ENCODE assay signal across 17 cellular contexts in the genomic region with DNA sequence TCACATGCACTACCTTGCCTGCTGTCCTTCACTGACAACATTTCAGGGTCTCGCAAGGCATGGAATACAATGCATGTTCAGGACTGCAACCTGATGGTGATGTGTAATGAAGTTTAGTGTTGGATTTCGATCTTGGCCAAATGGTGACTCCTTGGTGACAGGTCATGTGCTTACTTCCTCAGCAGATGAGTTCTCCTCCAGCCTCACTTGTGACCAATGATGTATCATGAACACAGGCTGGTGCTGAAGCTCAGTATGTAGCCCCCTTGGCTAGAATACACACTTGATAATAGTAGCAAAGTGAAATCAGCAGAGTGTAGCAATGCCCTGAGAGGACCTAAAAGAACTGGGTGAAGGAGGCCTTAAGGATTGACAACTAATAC. TPM values are rescaled to one million over a fixed set of nuclear protein-coding genes. Genes with fewer than 3 reads are reported as not detected.
DNase-seq lines count a peak whose midpoint lies in the region; ATAC-seq lines count a peak whose summit lies in the region.
"Had no signal": no experiment of that assay in that cellular context is flagged by ENCODE, and none has a peak within 500 bp of the region (broad histone marks: within the 10 kb centered on the region; RNA-seq: fewer than 3 reads in every experiment).

No MANE protein-coding gene starts in this region.

- CTCF ChIA-PET in naive thymus-derived CD4-positive, alpha-beta T cell (lab: Charles Lee): interaction anchor here (0.6 to 3.7 kb wide), 4 partner anchors 7 to 915 kb away, joined by 3 to 36 read pairs (median 7); a partner anchor contains a TSS

- H3K4me3 Mint-ChIP-seq in naive thymus-derived CD4-positive, alpha-beta T cell: no peak overlapping the region
- H3K4me3 Mint-ChIP-seq: activated CD4-positive, alpha-beta T cell treated with anti-CD3 and anti-CD28 coated beads, Interleukin-2, amount 10 ng/mL, durations not matched to agents 7 days and 5 days; activated naive CD8-positive, alpha-beta T cell treated with anti-CD3 and anti-CD28 coated beads for 36 hours; activated T-helper 1 cell treated with anti-CD3 and anti-CD28 coated beads, Interleukin-12 subunit alpha, Interleukin-12 subunit beta, Interleukin-2, Interleukin-4 antibody, amounts not matched to agents 30 ng/mL and 10 ng/mL and 1 ng/mL, durations not matched to agents 14 hours and 24 hours and 36 hours; central memory CD8-positive, alpha-beta T cell had no signal

- H3K4me3 ChIP-seq in Karpas-422 (ENCODE audit: low read length): no peak overlapping the region
- no peak overlapping the region for H3K4me3 ChIP-seq in adipocyte (ENCODE audit: low read length)
- H3K4me3 ChIP-seq in naive thymus-derived CD4-positive, alpha-beta T cell (ENCODE audit: low read length): no peak overlapping the region
- no peak overlapping the region for H3K4me3 ChIP-seq in H7 (ENCODE audit: insufficient read depth, low read depth, low read length)
- H3K4me3 ChIP-seq: ovary, smooth muscle cell, upper lobe of left lung had no signal

- H3K4me1 ChIP-seq in Karpas-422 (ENCODE audit: low read length): peaks cover 33% of the 10 kb centered on the region
- peaks cover 49% of the 10 kb centered on the region for H3K4me1 ChIP-seq in adipocyte (ENCODE audit: control insufficient read depth, insufficient read depth, low read length)
- H3K4me1 ChIP-seq in naive thymus-derived CD4-positive, alpha-beta T cell (ENCODE audit: control insufficient read depth in 2 of 2, insufficient read depth in 2 of 2, low read length in 2 of 2): peaks cover 14% of the 10 kb centered on the region in 2 donors
- H3K4me1 ChIP-seq: BE2C had no signal

- H3K27ac Mint-ChIP-seq in naive thymus-derived CD4-positive, alpha-beta T cell: peak overlapping the region in 5 of 9 donors; percentile 6 to 44 (median 9)
- H3K27ac Mint-ChIP-seq: activated naive CD8-positive, alpha-beta T cell treated with anti-CD3 and anti-CD28 coated beads for 36 hours; activated T-helper 1 cell treated with anti-CD3 and anti-CD28 coated beads, Interleukin-12 subunit alpha, Interleukin-12 subunit beta, Interleukin-2, Interleukin-4 antibody, amounts not matched to agents 30 ng/mL and 10 ng/mL and 1 ng/mL, durations not matched to agents 14 hours and 24 hours and 36 hours had no signal

- no peak overlapping the region for H3K27ac ChIP-seq in Karpas-422 (ENCODE audit: low read length)
- H3K27ac ChIP-seq in naive thymus-derived CD4-positive, alpha-beta T cell (ENCODE audit: low read depth, low read length): no peak overlapping the region
- H3K27ac ChIP-seq: ovary had no signal

- H3K4me1 Mint-ChIP-seq in naive thymus-derived CD4-positive, alpha-beta T cell: peaks cover 13 to 35% (median 24%) of the 10 kb centered on the region in 7 donors

- no peak overlapping the region for H2AFZ ChIP-seq in Karpas-422 (ENCODE audit: low read length)

- no peaks in the 10 kb centered on the region for H3K36me3 Mint-ChIP-seq in naive thymus-derived CD4-positive, alpha-beta T cell

- H3K9me2 ChIP-seq in Karpas-422 (replicated peaks; ENCODE audit: insufficient read depth, low read length): no peaks in the 10 kb centered on the region

- intact Hi-C loops in naive thymus-derived CD4-positive, alpha-beta T cell (cut with micrococcal nuclease): loop anchor here (1.0 to 10.0 kb wide), 19 partner anchors 45 to 1313 kb away; a partner anchor contains a TSS

- no peaks in the 10 kb centered on the region for H3K9me3 Mint-ChIP-seq in naive thymus-derived CD4-positive, alpha-beta T cell
- H3K9me3 Mint-ChIP-seq: activated CD4-positive, alpha-beta T cell treated with anti-CD3 and anti-CD28 coated beads, Interleukin-2, amount 10 ng/mL, durations not matched to agents 7 days and 5 days; activated naive CD8-positive, alpha-beta T cell treated with anti-CD3 and anti-CD28 coated beads for 36 hours; activated T-helper 1 cell treated with anti-CD3 and anti-CD28 coated beads, Interleukin-12 subunit alpha, Interleukin-12 subunit beta, Interleukin-2, Interleukin-4 antibody, amounts not matched to agents 30 ng/mL and 10 ng/mL and 1 ng/mL, durations not matched to agents 14 hours and 24 hours and 36 hours; central memory CD8-positive, alpha-beta T cell had no signal

- no peaks in the 10 kb centered on the region for H4K20me1 ChIP-seq in Karpas-422 (ENCODE audit: insufficient read depth, low read depth, low read length)

- H3K9ac ChIP-seq in Karpas-422 (ENCODE audit: low read length) (0 out of 2 replicates have a peak overlapping the region, but pooled peaks have one; percentile 19), adipocyte (ENCODE audit: low read length) (peak overlapping the region; percentile 70)

- H3K9me3 ChIP-seq in Karpas-422 (ENCODE audit: low read length): no peaks in the 10 kb centered on the region
- no peaks in the 10 kb centered on the region for H3K9me3 ChIP-seq in adipocyte (ENCODE audit: control insufficient read depth, low read length)
- no peaks in the 10 kb centered on the region for H3K9me3 ChIP-seq in naive thymus-derived CD4-positive, alpha-beta T cell (ENCODE audit: control insufficient read depth in 2 of 3, low read length in 3 of 3)
- H3K9me3 ChIP-seq: BE2C, ovary, upper lobe of left lung had no signal

- H3K27me3 ChIP-seq in Karpas-422 (ENCODE audit: low read length) (no peaks in the 10 kb centered on the region), adipocyte (replicated peaks; ENCODE audit: control insufficient read depth, insufficient read depth, low read length) (no peaks in the 10 kb centered on the region), H7 (ENCODE audit: control insufficient read depth, insufficient read depth, low read length) (no peaks in the 10 kb centered on the region)
- no peaks in the 10 kb centered on the region for H3K27me3 ChIP-seq in naive thymus-derived CD4-positive, alpha-beta T cell (ENCODE audit: control insufficient read depth in 2 of 2, insufficient read depth in 2 of 2, low read length in 2 of 2)
- H3K27me3 ChIP-seq: BE2C, dorsolateral prefrontal cortex, ovary, upper lobe of left lung had no signal

- no peak for ATAC-seq in naive thymus-derived CD4-positive, alpha-beta T cell
- ATAC-seq in GM19467 (IDR thresholded peaks at IDR 0.05; ENCODE audit: unreplicated experiment): no peak
- no peak for ATAC-seq in HG02763 (IDR thresholded peaks at IDR 0.05; ENCODE audit: unreplicated experiment)

- DNase-seq in ELR (ENCODE audit: low read depth) (peak; percentile 61), Karpas-422 (no peak), adipocyte (ENCODE audit: low read depth) (no peak), H7 (no peak), 8988T (no peak)
- no peak for DNase-seq in naive thymus-derived CD4-positive, alpha-beta T cell

- H3K36me3 ChIP-seq in Karpas-422 (ENCODE audit: insufficient read depth, low read length): no peaks in the 10 kb centered on the region
- H3K36me3 ChIP-seq in adipocyte (ENCODE audit: control insufficient read depth, insufficient read depth, low read length, severe bottlenecking): no peaks in the 10 kb centered on the region
- no peaks in the 10 kb centered on the region for H3K36me3 ChIP-seq in naive thymus-derived CD4-positive, alpha-beta T cell (ENCODE audit: control insufficient read depth in 2 of 3, insufficient read depth in 3 of 3, low read length in 3 of 3)
- H3K36me3 ChIP-seq in H7 (replicated peaks; ENCODE audit: control insufficient read depth, insufficient read depth, low read length): no peaks in the 10 kb centered on the region; the same call in 1 of the 2 replicates
- H3K36me3 ChIP-seq: BE2C, ovary, upper lobe of left lung had no signal

- POLR2A ChIA-PET in naive thymus-derived CD4-positive, alpha-beta T cell (lab: Charles Lee): no interaction called here

- H3K79me2 ChIP-seq in Karpas-422 (ENCODE audit: low read length): no peaks in the 10 kb centered on the region

- H3K4me2 ChIP-seq in Karpas-422 (ENCODE audit: low read depth, low read length, poor library complexity, severe bottlenecking): no peak overlapping the region

- H3K27me3 Mint-ChIP-seq in naive thymus-derived CD4-positive, alpha-beta T cell: no peaks in the 10 kb centered on the region
- H3K27me3 Mint-ChIP-seq: activated CD4-positive, alpha-beta T cell treated with anti-CD3 and anti-CD28 coated beads, Interleukin-2, amount 10 ng/mL, durations not matched to agents 7 days and 5 days; activated naive CD8-positive, alpha-beta T cell treated with anti-CD3 and anti-CD28 coated beads for 36 hours; central memory CD8-positive, alpha-beta T cell had no signal

RNA-seq across cellular contexts. Expression of a gene that starts 45.5 kb away (rescaled TPM):
- total RNA-seq in Karpas-422 (2014; rRNA removed; shearing (Covaris generic); ENCODE audit: low replicate concordance): 107 and 232 TPM in 2 replicates
- 100 to 1,000 TPM in 2 of 5 experiments, 10 to 100 TPM in 3; 84.8 to 117 (median 95.0) TPM for total RNA-seq in naive thymus-derived CD4-positive, alpha-beta T cell
- polyA plus RNA-seq in naive thymus-derived CD4-positive, alpha-beta T cell: 100 to 1,000 TPM; 148 to 150 TPM
- 320 and 326 TPM in 2 replicates for total RNA-seq in H7 (2014; rRNA removed; shearing (Covaris generic))
